11 cellular contexts compared by ENCODE assay signal in genomic region chr18:79374408-79375171, GRCh38. TPM values are rescaled to one million over a fixed set of nuclear protein-coding genes. Genes with fewer than 3 reads are reported as not detected.
DNase-seq lines count a peak whose midpoint lies in the region; ATAC-seq and TF ChIP-seq lines count a peak whose summit lies in the region.
"Had no signal": no experiment of that assay in that cellular context is flagged by ENCODE, and none has a peak within 500 bp of the region (broad histone marks: within the 10 kb centered on the region; RNA-seq: fewer than 3 reads in every experiment).

No MANE protein-coding gene starts in this region.

- H3K79me1 ChIP-seq in mesenchymal stem cell (replicated peaks; ENCODE audit: low read length, poor library complexity, severe bottlenecking): no peaks in the 10 kb centered on the region

- no peak overlapping the region for H3K9ac ChIP-seq in mesenchymal stem cell (ENCODE audit: low read length)

- peaks cover 23 to 30% of the 10 kb centered on the region in 2 experiments for H3K36me3 ChIP-seq in mesenchymal stem cell (ENCODE audit: control insufficient read depth in 1 of 2, insufficient read depth in 2 of 2, low read depth in 1 of 2, low read length in 2 of 2)

- H4K91ac ChIP-seq in mesenchymal stem cell (ENCODE audit: low read length): no peak overlapping the region

- WGBS in mesenchymal stem cell: 93% methylated on average over 23 of the region's 32 CpGs

- no peak overlapping the region for H2BK12ac ChIP-seq in mesenchymal stem cell (ENCODE audit: low read length in 2 of 2)

- H2AFZ ChIP-seq in mesenchymal stem cell (ENCODE audit: low read depth, low read length): no peak overlapping the region

- H3K23ac ChIP-seq in mesenchymal stem cell (ENCODE audit: low read length in 2 of 2): no peak overlapping the region

- no peaks in the 10 kb centered on the region for H3K27me3 ChIP-seq in mesenchymal stem cell (ENCODE audit: control insufficient read depth in 1 of 2, insufficient read depth in 1 of 2, low read length in 2 of 2)

- CTCF ChIA-PET in GM10248 (lab: Yijun Ruan, JAX): interaction anchor here (1.0 to 12.2 kb wide), 10 partner anchors 10 to 271 kb away, joined by 3 to 137 read pairs (median 4); no protein-coding TSS in a partner anchor

- H3K4me2 ChIP-seq in mesenchymal stem cell (ENCODE audit: low read length, poor library complexity, severe bottlenecking): no peak overlapping the region

- ATAC-seq in GM19043 (IDR thresholded peaks at IDR 0.05; ENCODE audit: low read depth, unreplicated experiment) (peak; percentile 82), HG02678 (IDR thresholded peaks at IDR 0.05; ENCODE audit: unreplicated experiment) (peak; percentile 85), HG03521 (IDR thresholded peaks at IDR 0.05; ENCODE audit: unreplicated experiment) (peak; percentile 87)
- ATAC-seq: left cardiac atrium had no signal

- H2BK120ac ChIP-seq in mesenchymal stem cell (ENCODE audit: low read depth, low read length): no peak overlapping the region

- no peak overlapping the region for H2BK5ac ChIP-seq in mesenchymal stem cell (ENCODE audit: low read depth, low read length, poor library complexity, severe bottlenecking)

- no peak overlapping the region for H2AK5ac ChIP-seq in mesenchymal stem cell (ENCODE audit: low read length, severe bottlenecking)

- H2BK15ac ChIP-seq in mesenchymal stem cell (ENCODE audit: low read depth, poor library complexity, severe bottlenecking): no peak overlapping the region

- DNase-seq in GM10248 (ENCODE audit: extremely low spot score): peak; percentile 75
- no peak for DNase-seq in cerebellum (ENCODE audit: low spot score)
- no peak for DNase-seq in mesenchymal stem cell
- DNase-seq in NCI-H2107 treated with DMSO at 0.1 percent for 48 hours (lab: John Stamatoyannopoulos, UW; ENCODE audit: unreplicated experiment): no peak
- no peak for DNase-seq in NCI-H2227 (lab: John Stamatoyannopoulos, UW; ENCODE audit: unreplicated experiment)
- DNase-seq: left cardiac atrium, NCI-H2029 had no signal

- TF ChIP-seq CTCF in GM10248 (IDR thresholded peaks at IDR 0.05; ENCODE audit: control extremely low read depth, extremely low read depth, low read depth, missing control alignments): no peak

- POLR2A ChIA-PET in GM10248 (lab: Yijun Ruan, JAX): no interaction called here

- no peak overlapping the region for H3K4ac ChIP-seq in mesenchymal stem cell (ENCODE audit: low read depth in 1 of 2, low read length in 2 of 2)

- no peak overlapping the region for H3K27ac ChIP-seq in mesenchymal stem cell (ENCODE audit: low read length, poor library complexity, severe bottlenecking)
- H3K27ac ChIP-seq: SK-N-MC had no signal

- H3K4me3 ChIP-seq in mesenchymal stem cell (ENCODE audit: insufficient read depth in 1 of 2, low read depth in 1 of 2, low read length in 2 of 2): no peak overlapping the region
- H3K4me3 ChIP-seq: SK-N-MC had no signal

- peaks cover 5% of the 10 kb centered on the region for H3K4me1 ChIP-seq in mesenchymal stem cell (ENCODE audit: control insufficient read depth, insufficient read depth, low read depth, low read length)

- H3K9me3 ChIP-seq in mesenchymal stem cell (ENCODE audit: control insufficient read depth, low read length): no peaks in the 10 kb centered on the region

- no peak overlapping the region for H4K8ac ChIP-seq in mesenchymal stem cell (ENCODE audit: low read length)

- no peak overlapping the region for H3K18ac ChIP-seq in mesenchymal stem cell (ENCODE audit: low read depth in 1 of 2, low read length in 2 of 2)

- no peak overlapping the region for H3K14ac ChIP-seq in mesenchymal stem cell (ENCODE audit: low read length in 2 of 2)

RNA-seq across cellular contexts. Expression of gene NFATC1, which starts 21.1 kb away (rescaled TPM):
- total RNA-seq in cerebellum: 2.7 TPM
- 9.9 TPM for polyA plus RNA-seq in mesenchymal stem cell (2013, experiment 1 of 2)
- 10.1 TPM for polyA plus RNA-seq in mesenchymal stem cell (2013, experiment 2 of 2)
